8 cellular contexts compared by ENCODE assay signal in the genomic region with DNA sequence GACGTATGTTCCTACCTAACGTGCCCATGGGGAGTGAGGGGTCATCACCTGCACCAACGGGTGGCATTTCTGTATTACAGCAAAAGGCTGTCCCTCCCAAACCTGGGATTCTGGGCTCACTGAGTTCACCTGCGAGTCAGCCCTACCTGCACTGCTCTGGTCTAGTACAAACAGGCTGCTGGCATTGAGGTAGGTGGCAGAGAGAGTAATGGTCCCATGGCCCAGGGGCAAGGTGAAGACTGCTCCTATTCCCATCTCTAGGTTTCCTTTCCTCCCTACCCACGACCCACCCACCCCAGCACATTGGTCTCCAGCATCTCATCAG. TPM values are rescaled to one million over a fixed set of nuclear protein-coding genes. Genes with fewer than 3 reads are reported as not detected.
DNase-seq lines count a peak whose midpoint lies in the region; ATAC-seq and TF ChIP-seq lines count a peak whose summit lies in the region.

No MANE protein-coding gene starts in this region.

- H3K4me3 ChIP-seq in GM06990 (replicated peaks; ENCODE audit: low read depth, low read length) (peak overlapping the region; percentile 82), esophagus squamous epithelium (peak overlapping the region; percentile 52 to 85 (median 54))

- DNase-seq in GM06990 (ENCODE audit: extremely low read depth, insufficient read length) (no peak), NCI-H748 treated with DMSO at 0.1 percent for 48 hours (lab: John Stamatoyannopoulos, UW) (peak; percentile 18), esophagus squamous epithelium (lab: John Stamatoyannopoulos, UW) (no peak), omental fat pad (ENCODE audit: low spot score) (no peak), mesenteric fat pad (ENCODE audit: low spot score) (no peak), AG08396 (ENCODE audit: low spot score) (no peak)

- H3K27ac ChIP-seq in esophagus squamous epithelium = peak overlapping the region; percentile 75 to 92 (median 89)

- no peak for TF ChIP-seq POLR2A in esophagus squamous epithelium (IDR thresholded peaks at IDR 0.05)

- TF ChIP-seq CTCF in GM06990 (IDR thresholded peaks at IDR 0.05; ENCODE audit: insufficient read depth, low read length, poor library complexity, severe bottlenecking) (no peak), esophagus squamous epithelium (IDR thresholded peaks at IDR 0.05) (no peak), omental fat pad (IDR thresholded peaks at IDR 0.05) (no peak)

- intact Hi-C loops in esophagus squamous epithelium (cut with DNase I) = no loop called here

- H3K27me3 ChIP-seq in GM06990 (replicated peaks; ENCODE audit: control insufficient read depth, insufficient read depth, low read length) (no peaks in the 10 kb centered on the region), esophagus squamous epithelium (no peaks in the 10 kb centered on the region)

- H3K4me1 ChIP-seq in esophagus squamous epithelium = peaks cover 11 to 22% (median 14%) of the 10 kb centered on the region in 3 donors

- no peaks in the 10 kb centered on the region for H3K9me3 ChIP-seq in esophagus squamous epithelium

- H3K36me3 ChIP-seq in GM06990 (ENCODE audit: control insufficient read depth, insufficient read depth, low read length) (peaks cover 13% of the 10 kb centered on the region), esophagus squamous epithelium (peaks cover 12 to 65% (median 14%) of the 10 kb centered on the region in 3 donors)

- peak; percentile 11 for ATAC-seq in omental fat pad (ENCODE audit: low FRiP score)
- no peak for ATAC-seq in GM18502 (IDR thresholded peaks at IDR 0.05; ENCODE audit: poor library complexity, unreplicated experiment)
- ATAC-seq in HG03196 (IDR thresholded peaks at IDR 0.05; ENCODE audit: unreplicated experiment) = no peak

- 0% methylated on average over 4 of the region's 5 CpGs; no CpG with 5 or more reads in 1 of the 2 donors for WGBS in esophagus squamous epithelium, 2 donors

RNA-seq across cellular contexts. Expression of gene SUOX, which starts 0.4 kb away (rescaled TPM):
- total RNA-seq in esophagus squamous epithelium = 10 to 100 TPM; 16.0 to 30.0 (median 18.5) TPM
- 10 to 100 TPM; 14.5 to 43.0 (median 22.9) TPM for total RNA-seq in omental fat pad
- total RNA-seq in mesenteric fat pad = 27.7 TPM

RNA-seq across cellular contexts. Expression of gene IKZF4, which starts 23.3 kb away (rescaled TPM):
- total RNA-seq in esophagus squamous epithelium = 1 to 10 TPM; 1.2 to 2.0 (median 1.9) TPM
- total RNA-seq in omental fat pad = 10 to 100 TPM in 1 of 4 donors, 1 to 10 TPM in 3; 4.4 to 10.3 (median 6.6) TPM
- total RNA-seq in mesenteric fat pad = 25.8 TPM

RNA-seq across cellular contexts. Expression of gene RAB5B, which starts 23.6 kb away (rescaled TPM):
- total RNA-seq in esophagus squamous epithelium (10 to 100 TPM; 78.2 to 94.2 (median 86.4) TPM), omental fat pad (10 to 100 TPM; 46.2 to 71.5 (median 64.8) TPM), mesenteric fat pad (88.2 TPM)

RNA-seq across cellular contexts. Expression of gene CDK2, which starts 30.9 kb away (rescaled TPM):
- 10 to 100 TPM; 11.1 to 22.6 (median 17.0) TPM for total RNA-seq in esophagus squamous epithelium
- total RNA-seq in omental fat pad = 10 to 100 TPM in 3 of 4 donors, 1 to 10 TPM in 1; 9.7 to 23.7 (median 17.5) TPM
- total RNA-seq in mesenteric fat pad = 21.4 TPM

RNA-seq across cellular contexts. Expression of gene PMEL, which starts 31.7 kb away (rescaled TPM):
- total RNA-seq in esophagus squamous epithelium = 1 to 10 TPM in 1 of 4 donors, under 1 TPM in 3; 0.48 to 3.4 (median 0.67) TPM
- total RNA-seq in omental fat pad = 1 to 10 TPM in 2 of 4 donors, under 1 TPM in 2; 0.65 to 5.2 (median 1.2) TPM
- total RNA-seq in mesenteric fat pad = 0.64 TPM
